ENCODE assay signal across 8 cellular contexts in genomic region chr19:4534836-4535658, GRCh38. TPM values are rescaled to one million over a fixed set of nuclear protein-coding genes. Genes with fewer than 3 reads are reported as not detected.
A peak's percentile ranks its signal among the peaks of the same experiment; 100 is the strongest.
DNase-seq lines count a peak whose midpoint lies in the region; ATAC-seq and TF ChIP-seq lines count a peak whose summit lies in the region.

PLIN5 (minus strand) TSS chr19:4535224; CDS start chr19:4534074, 1,150 bp downstream.

- peaks cover 0 to 14% (median 0%) of the 10 kb centered on the region in 11 experiments; a peak in 6 of 22 replicates for H3K27me3 ChIP-seq in BLaER1 treated with 17β-estradiol and CSF1 and Interleukin-3, amounts not matched to agents 10 nM and 100 nM
- H3K27me3 ChIP-seq in Panc1 (ENCODE audit: control insufficient read depth, insufficient read depth, low read length) (no peaks in the 10 kb centered on the region), adipocyte (replicated peaks; ENCODE audit: control insufficient read depth, insufficient read depth, low read length) (peaks cover 47% of the 10 kb centered on the region), heart right ventricle (peaks cover 0 to 9% (median 0%) of the 10 kb centered on the region in 7 donors), trophoblast cell (ENCODE audit: insufficient read depth, low read length) (peaks cover 3% of the 10 kb centered on the region)

- H3K36me3 ChIP-seq in BLaER1 treated with 17β-estradiol and CSF1 and Interleukin-3, amounts not matched to agents 10 nM and 100 nM = no peaks in the 10 kb centered on the region
- no peaks in the 10 kb centered on the region for H3K36me3 ChIP-seq in Panc1 (ENCODE audit: control insufficient read depth, insufficient read depth, low read length)
- H3K36me3 ChIP-seq in adipocyte (ENCODE audit: control insufficient read depth, insufficient read depth, low read length, severe bottlenecking) = no peaks in the 10 kb centered on the region
- H3K36me3 ChIP-seq in heart right ventricle = no peaks in the 10 kb centered on the region
- H3K36me3 ChIP-seq in trophoblast cell (ENCODE audit: control insufficient read depth in 1 of 2, insufficient read depth in 2 of 2, low read length in 2 of 2) = no peaks in the 10 kb centered on the region

- H3K4me2 ChIP-seq in BLaER1 treated with 17β-estradiol and CSF1 and Interleukin-3, amounts not matched to agents 10 nM and 100 nM = peak within 1 kb of the TSS in 9 of 11 experiments; percentile 4 to 84 (median 31); a peak in 9 of 22 replicates
- H3K4me2 ChIP-seq in trophoblast cell (ENCODE audit: low read length) = peak within 1 kb of the TSS; percentile 56

- no peak within 1 kb of the TSS for H3K27ac ChIP-seq in BLaER1 treated with 17β-estradiol and CSF1 and Interleukin-3, amounts not matched to agents 10 nM and 100 nM
- no peak within 1 kb of the TSS for H3K27ac ChIP-seq in Panc1 (ENCODE audit: low read length)
- H3K27ac ChIP-seq in heart right ventricle = peak within 1 kb of the TSS; percentile 59 to 87 (median 76)
- H3K27ac ChIP-seq in trophoblast cell (ENCODE audit: low read depth, low read length) = no peak within 1 kb of the TSS

- intact Hi-C loops in Panc1 (cut with micrococcal nuclease; ENCODE audit: unreplicated experiment) (no loop called here), heart right ventricle (cut with DNase I) (no loop called here)

- no peaks in the 10 kb centered on the region for H4K20me1 ChIP-seq in BLaER1 treated with 17β-estradiol and CSF1 and Interleukin-3, amounts not matched to agents 10 nM and 100 nM

- H3K18ac ChIP-seq in trophoblast cell (ENCODE audit: low read length) = no peak within 1 kb of the TSS

- H3K4me3 ChIP-seq in BLaER1 treated with 17β-estradiol and CSF1 and Interleukin-3, amounts not matched to agents 10 nM and 100 nM = no peak within 1 kb of the TSS
- H3K4me3 ChIP-seq in Panc1 (ENCODE audit: low read depth in 2 of 2, low read length in 2 of 2) (peak within 1 kb of the TSS; percentile 14 to 33; a peak in 3 of 4 replicates), adipocyte (ENCODE audit: low read length) (peak within 1 kb of the TSS; percentile 74), heart right ventricle (peak within 1 kb of the TSS; percentile 6 to 54 (median 40)), trophoblast cell (ENCODE audit: low read depth, low read length) (peak within 1 kb of the TSS; percentile 48)

- 8 to 9% methylated on average over 48 to 49 of the region's 49 CpGs for WGBS in heart right ventricle, 2 donors
- no CpG with 5 or more reads among the region's 49 CpGs for WGBS in trophoblast cell (ENCODE audit: extremely low coverage, insufficient coverage, insufficient read length)

- CTCF ChIA-PET in Panc1 (lab: Charles Lee) = interaction anchor here (0.5 to 2.2 kb wide), 6 partner anchors 9 to 35 kb away, joined by 4 to 11 read pairs (median 6); no protein-coding TSS in a partner anchor

- POLR2A ChIA-PET in Panc1 (lab: Charles Lee) = no interaction called here

- H2BK120ac ChIP-seq in trophoblast cell (ENCODE audit: insufficient read depth, low read length, poor library complexity) = no peak within 1 kb of the TSS

- H2AFZ ChIP-seq in trophoblast cell (ENCODE audit: insufficient read depth, low read length, poor library complexity) = no peak within 1 kb of the TSS

- H3K4ac ChIP-seq in trophoblast cell (ENCODE audit: low read depth, low read length) = no peak within 1 kb of the TSS

- no peaks in the 10 kb centered on the region for H3K9me3 ChIP-seq in BLaER1 treated with 17β-estradiol and CSF1 and Interleukin-3, amounts not matched to agents 10 nM and 100 nM (replicated peaks in 1 of 11)
- H3K9me3 ChIP-seq in Panc1 (ENCODE audit: control insufficient read depth, insufficient read depth, low read depth, low read length) (no peaks in the 10 kb centered on the region), adipocyte (ENCODE audit: control insufficient read depth, low read length) (no peaks in the 10 kb centered on the region), heart right ventricle (peaks cover 0 to 3% (median 0%) of the 10 kb centered on the region in 11 donors), trophoblast cell (ENCODE audit: insufficient read depth, low read depth, low read length) (peaks cover 7% of the 10 kb centered on the region)

- no peak within 1 kb of the TSS for H2AK5ac ChIP-seq in trophoblast cell (ENCODE audit: low read length)

- no peak within 1 kb of the TSS for H4K91ac ChIP-seq in trophoblast cell (ENCODE audit: low read depth, low read length)

- H3K79me2 ChIP-seq in trophoblast cell (ENCODE audit: control insufficient read depth, insufficient read depth, low read length, poor library complexity) = no peaks in the 10 kb centered on the region

- H4K8ac ChIP-seq in trophoblast cell (ENCODE audit: low read depth, low read length) = no peak within 1 kb of the TSS

- DNase-seq in HuH-7 (ENCODE audit: low spot score) = peak; percentile 96
- DNase-seq in Panc1 (ENCODE audit: low read depth, low spot score) = no peak
- peak; percentile 37 for DNase-seq in adipocyte (ENCODE audit: low read depth)
- peak; percentile 81 to 83 for DNase-seq in heart right ventricle
- DNase-seq in trophoblast cell = peak; percentile 34 to 53
- DNase-seq in 8988T = no peak
- DNase-seq in Kasumi-1 (lab: John Stamatoyannopoulos, UW) = no peak

- TF ChIP-seq CTCF in Panc1 (IDR thresholded peaks at IDR 0.05) (no peak), heart right ventricle (IDR thresholded peaks at IDR 0.05) (no peak)

- no peak within 1 kb of the TSS for H3K23ac ChIP-seq in trophoblast cell (ENCODE audit: low read length)

- H2BK5ac ChIP-seq in trophoblast cell (ENCODE audit: low read depth, low read length, poor library complexity) = no peak within 1 kb of the TSS

- H4K12ac ChIP-seq in trophoblast cell (ENCODE audit: low read depth, low read length) = peak within 1 kb of the TSS; percentile 39

- peaks cover 17 to 57% (median 41%) of the 10 kb centered on the region in 10 experiments for H3K4me1 ChIP-seq in BLaER1 treated with 17β-estradiol and CSF1 and Interleukin-3, amounts not matched to agents 10 nM and 100 nM
- H3K4me1 ChIP-seq in Panc1 (ENCODE audit: control insufficient read depth, insufficient read depth, low read length) (peaks cover 5% of the 10 kb centered on the region; the same call in 1 of the 2 replicates), adipocyte (ENCODE audit: control insufficient read depth, insufficient read depth, low read length) (peaks cover 17% of the 10 kb centered on the region), heart right ventricle (peaks cover 0 to 44% (median 14%) of the 10 kb centered on the region in 9 donors), trophoblast cell (ENCODE audit: control insufficient read depth in 1 of 2, insufficient read depth in 2 of 2, low read length in 2 of 2) (peaks cover 0 to 8% of the 10 kb centered on the region in 2 experiments)

- no TSS peak for BruUV-seq in Panc1 (replicated peaks; lab: Mats Ljungman, UMichigan)

- H3K14ac ChIP-seq in trophoblast cell (ENCODE audit: low read length) = no peak within 1 kb of the TSS

- H2BK12ac ChIP-seq in trophoblast cell (ENCODE audit: low read length) = no peak within 1 kb of the TSS

- ATAC-seq in Panc1 = peak; percentile 83
- ATAC-seq in heart right ventricle = peak; percentile 83 to 92 (median 86)

- no peak within 1 kb of the TSS for H3K9ac ChIP-seq in BLaER1 treated with 17β-estradiol and CSF1 and Interleukin-3, amounts not matched to agents 10 nM and 100 nM
- H3K9ac ChIP-seq in adipocyte (ENCODE audit: low read length) (peak within 1 kb of the TSS; percentile 56), trophoblast cell (ENCODE audit: low read length) (no peak within 1 kb of the TSS)

- in situ Hi-C loops in Panc1 (cut with HindIII; ENCODE audit: low pct_unique_long_range_greater_than_20kb, low sequenced_read_pairs) = no loop called here

- H3K79me1 ChIP-seq in trophoblast cell (ENCODE audit: low read length) = peaks cover 2% of the 10 kb centered on the region

RNA-seq across cellular contexts. Expression of gene PLIN5, which starts in this region (rescaled TPM):
- total RNA-seq in Panc1 (2021; ENCODE audit: unreplicated experiment) (0.64 TPM), heart right ventricle (100 to 1,000 TPM in 1 of 10 donors, 10 to 100 TPM in 9; 33.6 to 144 (median 45.7) TPM)
- 0.84 TPM for polyA plus RNA-seq in Panc1 (2012; ENCODE audit: insufficient read length)
- polyA plus RNA-seq in heart right ventricle = 100 to 1,000 TPM in 1 of 2 donors, 10 to 100 TPM in 1; 25.7 to 149 TPM
- 0.17 and 0.22 TPM in 2 replicates for polyA plus RNA-seq in trophoblast cell (2013)

Comparison
In these comparisons a context has a peak if more than half of its experiments do, and no peak if none do; other contexts are left out.
1. RNA of gene PLIN5 (total RNA-seq): 33.6 to 144 TPM in heart right ventricle; 0.64 TPM in Panc1 (single experiment); every median in the first group is over 10 times any median in the second.
2. Peak in ATAC-seq and H3K4me3 ChIP-seq in Panc1; RNA of the gene not detected or under 1 TPM.
3. H3K27ac ChIP-seq: peak in heart right ventricle (10 of 10); none in BLaER1 treated with 17β-estradiol and CSF1 and Interleukin-3, amounts not matched to agents 10 nM and 100 nM (0 of 11), Panc1 (single experiment) and trophoblast cell (single experiment).
4. H3K4me3 ChIP-seq: peak in adipocyte (single experiment), heart right ventricle (10 of 10) and trophoblast cell (single experiment); none in BLaER1 treated with 17β-estradiol and CSF1 and Interleukin-3, amounts not matched to agents 10 nM and 100 nM (0 of 10).
5. DNase-seq: peak in HuH-7 (single experiment), adipocyte (single experiment), heart right ventricle (2 of 2) and trophoblast cell (2 of 2); none in Panc1 (single experiment), 8988T (single experiment) and Kasumi-1 (0 of 2).